18 cellular contexts compared by ENCODE assay signal in the genomic region with DNA sequence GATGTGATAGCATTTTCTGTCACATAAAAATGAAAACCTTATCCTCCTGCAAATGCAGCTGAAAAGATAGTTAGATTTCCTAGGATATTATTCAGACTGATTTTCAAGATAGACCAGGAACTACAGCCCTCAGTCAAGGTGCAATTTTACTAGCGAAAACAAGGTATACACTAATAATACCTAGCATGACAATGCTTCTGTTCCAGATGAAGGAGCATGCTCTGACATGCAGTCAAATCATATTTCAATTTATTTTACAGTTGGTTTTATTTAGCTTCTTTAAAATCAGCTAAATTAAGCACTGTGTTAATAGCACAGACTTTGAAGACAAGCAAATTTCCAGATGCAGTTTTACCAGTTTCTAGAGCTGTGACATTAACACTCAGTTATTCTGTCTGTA. TPM values are rescaled to one million over a fixed set of nuclear protein-coding genes. Genes with fewer than 3 reads are reported as not detected.
DNase-seq lines count a peak whose midpoint lies in the region; ATAC-seq and TF ChIP-seq lines count a peak whose summit lies in the region.
"Had no signal": no experiment of that assay in that cellular context is flagged by ENCODE, and none has a peak within 500 bp of the region (broad histone marks: within the 10 kb centered on the region; RNA-seq: fewer than 3 reads in every experiment).

No MANE protein-coding gene starts in this region.

- no peaks in the 10 kb centered on the region for H3K9me3 ChIP-seq in RWPE2 (ENCODE audit: severe bottlenecking)
- no peaks in the 10 kb centered on the region for H3K9me3 ChIP-seq in mucosa of descending colon
- H3K9me3 ChIP-seq: HAP-1 had no signal

- no peaks in the 10 kb centered on the region for H3K27me3 Mint-ChIP-seq in stimulated activated naive CD8-positive, alpha-beta T cell treated with anti-CD3 and anti-CD28 coated beads, Interleukin-15, Interleukin-2, amounts not matched to agents 100 ng/mL and 50 ng/mL, for 24 hours
- no peaks in the 10 kb centered on the region for H3K27me3 Mint-ChIP-seq in stimulated activated naive CD8-positive, alpha-beta T cell treated with anti-CD3 and anti-CD28 coated beads, Interleukin-15, amount 100 ng/mL, for 72 hours
- no peaks in the 10 kb centered on the region for H3K27me3 Mint-ChIP-seq in stimulated activated naive B cell treated with anti-CD40 and anti-IgM and Interleukin-4, amounts not matched to agents 10 μg/mL and 1 μg/mL and 100 μg/mL, for 72 hours
- H3K27me3 Mint-ChIP-seq in activated CD4-positive, alpha-beta memory T cell treated with anti-CD3 and anti-CD28 coated beads, Interleukin-2, amount 10 ng/mL, durations not matched to agents 7 days and 5 days = no peaks in the 10 kb centered on the region
- H3K27me3 Mint-ChIP-seq: CD4-positive, CD25-positive, alpha-beta regulatory T cell had no signal

- H3K4me3 ChIP-seq in RWPE2 (ENCODE audit: severe bottlenecking) = no peak overlapping the region
- H3K4me3 ChIP-seq in mucosa of descending colon = no peak overlapping the region
- H3K4me3 ChIP-seq: GM23338, HAP-1 had no signal

- peaks cover 23% of the 10 kb centered on the region for H3K36me3 Mint-ChIP-seq in stimulated activated naive CD8-positive, alpha-beta T cell treated with anti-CD3 and anti-CD28 coated beads, Interleukin-15, Interleukin-2, amounts not matched to agents 100 ng/mL and 50 ng/mL, for 24 hours (ENCODE audit: low read depth)
- peaks cover 21 to 28% of the 10 kb centered on the region in 2 donors for H3K36me3 Mint-ChIP-seq in stimulated activated naive B cell treated with anti-CD40 and anti-IgM and Interleukin-4, amounts not matched to agents 10 μg/mL and 1 μg/mL and 100 μg/mL, for 72 hours
- peaks cover 8% of the 10 kb centered on the region for H3K36me3 Mint-ChIP-seq in activated CD4-positive, alpha-beta memory T cell treated with anti-CD3 and anti-CD28 coated beads, Interleukin-2, amount 10 ng/mL, durations not matched to agents 7 days and 5 days (ENCODE audit: low read depth)

- H3K4me3 Mint-ChIP-seq in stimulated activated naive CD8-positive, alpha-beta T cell treated with anti-CD3 and anti-CD28 coated beads, Interleukin-15, Interleukin-2, amounts not matched to agents 100 ng/mL and 50 ng/mL, for 24 hours = no peak overlapping the region
- H3K4me3 Mint-ChIP-seq in stimulated activated naive CD8-positive, alpha-beta T cell treated with anti-CD3 and anti-CD28 coated beads, Interleukin-15, amount 100 ng/mL, for 72 hours = no peak overlapping the region
- H3K4me3 Mint-ChIP-seq in stimulated activated naive B cell treated with anti-CD40 and anti-IgM and Interleukin-4, amounts not matched to agents 10 μg/mL and 1 μg/mL and 100 μg/mL, for 72 hours = no peak overlapping the region
- no peak overlapping the region for H3K4me3 Mint-ChIP-seq in activated CD4-positive, alpha-beta memory T cell treated with anti-CD3 and anti-CD28 coated beads, Interleukin-2, amount 10 ng/mL, durations not matched to agents 7 days and 5 days
- H3K4me3 Mint-ChIP-seq: CD4-positive, CD25-positive, alpha-beta regulatory T cell; GM23338 had no signal

- TF ChIP-seq CTCF in RWPE2 (IDR thresholded peaks at IDR 0.05; ENCODE audit: poor library complexity, severe bottlenecking) (no peak), mucosa of descending colon (IDR thresholded peaks at IDR 0.05) (no peak)

- peaks cover 4% of the 10 kb centered on the region for H3K9me3 Mint-ChIP-seq in stimulated activated naive CD8-positive, alpha-beta T cell treated with anti-CD3 and anti-CD28 coated beads, Interleukin-15, Interleukin-2, amounts not matched to agents 100 ng/mL and 50 ng/mL, for 24 hours
- peaks cover 0 to 14% of the 10 kb centered on the region in 2 donors for H3K9me3 Mint-ChIP-seq in stimulated activated naive CD8-positive, alpha-beta T cell treated with anti-CD3 and anti-CD28 coated beads, Interleukin-15, amount 100 ng/mL, for 72 hours
- H3K9me3 Mint-ChIP-seq in stimulated activated naive B cell treated with anti-CD40 and anti-IgM and Interleukin-4, amounts not matched to agents 10 μg/mL and 1 μg/mL and 100 μg/mL, for 72 hours = peaks cover 4 to 7% of the 10 kb centered on the region in 2 donors
- peaks cover 3% of the 10 kb centered on the region for H3K9me3 Mint-ChIP-seq in activated CD4-positive, alpha-beta memory T cell treated with anti-CD3 and anti-CD28 coated beads, Interleukin-2, amount 10 ng/mL, durations not matched to agents 7 days and 5 days
- H3K9me3 Mint-ChIP-seq: CD4-positive, CD25-positive, alpha-beta regulatory T cell; GM23338 had no signal

- H3K4me1 ChIP-seq in RWPE2 (ENCODE audit: insufficient read depth, poor library complexity, severe bottlenecking) (peaks cover 36% of the 10 kb centered on the region), mucosa of descending colon (ENCODE audit: low read depth) (no peaks in the 10 kb centered on the region)

- POLR2A ChIA-PET in activated CD4-positive, alpha-beta memory T cell treated with anti-CD3 and anti-CD28 coated beads, Interleukin-2, amount 10 ng/mL, durations not matched to agents 7 days and 5 days (lab: Charles Lee) = interaction anchor here (1.0 kb wide), 1 partner anchor 42 kb away, joined by 4 read pairs; no protein-coding TSS in a partner anchor

- CTCF ChIA-PET in activated CD4-positive, alpha-beta memory T cell treated with anti-CD3 and anti-CD28 coated beads, Interleukin-2, amount 10 ng/mL, durations not matched to agents 7 days and 5 days (lab: Charles Lee) = interaction anchor here (0.7 kb wide), 1 partner anchor 53 kb away, joined by 3 read pairs; no protein-coding TSS in a partner anchor

- H3K4me1 Mint-ChIP-seq in stimulated activated naive CD8-positive, alpha-beta T cell treated with anti-CD3 and anti-CD28 coated beads, Interleukin-15, Interleukin-2, amounts not matched to agents 100 ng/mL and 50 ng/mL, for 24 hours (ENCODE audit: low read depth) = peaks cover 50% of the 10 kb centered on the region
- peaks cover 22% of the 10 kb centered on the region for H3K4me1 Mint-ChIP-seq in stimulated activated naive CD8-positive, alpha-beta T cell treated with anti-CD3 and anti-CD28 coated beads, Interleukin-15, amount 100 ng/mL, for 72 hours
- peaks cover 23 to 44% of the 10 kb centered on the region in 2 donors for H3K4me1 Mint-ChIP-seq in stimulated activated naive B cell treated with anti-CD40 and anti-IgM and Interleukin-4, amounts not matched to agents 10 μg/mL and 1 μg/mL and 100 μg/mL, for 72 hours
- H3K4me1 Mint-ChIP-seq in activated CD4-positive, alpha-beta memory T cell treated with anti-CD3 and anti-CD28 coated beads, Interleukin-2, amount 10 ng/mL, durations not matched to agents 7 days and 5 days = peaks cover 12% of the 10 kb centered on the region
- H3K4me1 Mint-ChIP-seq: GM23338 had no signal

- no peak for ATAC-seq in stimulated activated naive CD8-positive, alpha-beta T cell treated with anti-CD3 and anti-CD28 coated beads, Interleukin-15, amount 100 ng/mL, for 72 hours
- no peak for ATAC-seq in RWPE2 (ENCODE audit: low read depth)
- no peak for ATAC-seq in stimulated activated naive B cell treated with anti-CD40 and anti-IgM and Interleukin-4, amounts not matched to agents 10 μg/mL and 1 μg/mL and 100 μg/mL, for 72 hours (replicated peaks)
- ATAC-seq in mucosa of descending colon = no peak
- ATAC-seq in GM21390 (IDR thresholded peaks at IDR 0.05; ENCODE audit: unreplicated experiment) = no peak
- ATAC-seq: GM23338, HepG2, Panc1 had no signal

- H3K27ac ChIP-seq in RWPE2 (ENCODE audit: poor library complexity, severe bottlenecking) = peak overlapping the region; percentile 61
- peak overlapping the region; percentile 94 for H3K27ac ChIP-seq in epithelial cell of prostate
- H3K27ac ChIP-seq: HL-60 had no signal

- DNase-seq in stimulated activated naive CD8-positive, alpha-beta T cell treated with anti-CD3 and anti-CD28 coated beads, Interleukin-15, amount 100 ng/mL, for 72 hours = no peak
- DNase-seq in RWPE2 (ENCODE audit: low spot score) (no peak), epithelial cell of prostate (ENCODE audit: low read depth, low spot score) (no peak), mucosa of descending colon (no peak)
- DNase-seq in stimulated activated naive B cell treated with anti-CD40 and anti-IgM and Interleukin-4, amounts not matched to agents 10 μg/mL and 1 μg/mL and 100 μg/mL, for 72 hours = no peak
- no peak for DNase-seq in activated CD4-positive, alpha-beta memory T cell treated with anti-CD3 and anti-CD28 coated beads, Interleukin-2, amount 10 ng/mL, durations not matched to agents 7 days and 5 days
- DNase-seq: CD4-positive, CD25-positive, alpha-beta regulatory T cell; KG1; NCI-H1694; NCI-H446; NCI-H526 had no signal

- peak overlapping the region; percentile 78 for H3K27ac Mint-ChIP-seq in stimulated activated naive CD8-positive, alpha-beta T cell treated with anti-CD3 and anti-CD28 coated beads, Interleukin-15, Interleukin-2, amounts not matched to agents 100 ng/mL and 50 ng/mL, for 24 hours
- H3K27ac Mint-ChIP-seq in stimulated activated naive CD8-positive, alpha-beta T cell treated with anti-CD3 and anti-CD28 coated beads, Interleukin-15, amount 100 ng/mL, for 72 hours = no peak overlapping the region
- peak overlapping the region; percentile 78 for H3K27ac Mint-ChIP-seq in stimulated activated naive B cell treated with anti-CD40 and anti-IgM and Interleukin-4, amounts not matched to agents 10 μg/mL and 1 μg/mL and 100 μg/mL, for 72 hours
- no peak overlapping the region for H3K27ac Mint-ChIP-seq in activated CD4-positive, alpha-beta memory T cell treated with anti-CD3 and anti-CD28 coated beads, Interleukin-2, amount 10 ng/mL, durations not matched to agents 7 days and 5 days
- H3K27ac Mint-ChIP-seq: GM23338 had no signal

- intact Hi-C loops in mucosa of descending colon (cut with DNase I, micrococcal nuclease) = no loop called here

- H3K36me3 ChIP-seq in RWPE2 (ENCODE audit: low read depth) = no peaks in the 10 kb centered on the region
- H3K36me3 ChIP-seq in mucosa of descending colon (ENCODE audit: low read depth) = no peaks in the 10 kb centered on the region
- H3K36me3 ChIP-seq: HAP-1 had no signal

- H3K27me3 ChIP-seq in RWPE2 (ENCODE audit: insufficient read depth, poor library complexity, severe bottlenecking) = no peaks in the 10 kb centered on the region

RNA-seq across cellular contexts. Expression of a gene that starts 14.2 kb away (rescaled TPM):
- total RNA-seq in mucosa of descending colon = 10 to 100 TPM; 49.3 to 65.2 (median 55.8) TPM
- total RNA-seq in activated CD4-positive, alpha-beta memory T cell treated with anti-CD3 and anti-CD28 coated beads, Interleukin-2, amount 10 ng/mL, durations not matched to agents 7 days and 5 days = 100 to 1,000 TPM; 143 to 144 TPM

Comparison
In these comparisons a context has a peak if more than half of its experiments do, and no peak if none do; other contexts are left out.
1. H3K27ac Mint-ChIP-seq: peak in stimulated activated naive CD8-positive, alpha-beta T cell treated with anti-CD3 and anti-CD28 coated beads, Interleukin-15, Interleukin-2, amounts not matched to agents 100 ng/mL and 50 ng/mL, for 24 hours (single experiment) and stimulated activated naive B cell treated with anti-CD40 and anti-IgM and Interleukin-4, amounts not matched to agents 10 μg/mL and 1 μg/mL and 100 μg/mL, for 72 hours (single experiment); none in stimulated activated naive CD8-positive, alpha-beta T cell treated with anti-CD3 and anti-CD28 coated beads, Interleukin-15, amount 100 ng/mL, for 72 hours (0 of 2) and activated CD4-positive, alpha-beta memory T cell treated with anti-CD3 and anti-CD28 coated beads, Interleukin-2, amount 10 ng/mL, durations not matched to agents 7 days and 5 days (single experiment).